Comparison of ENCODE assay signal across 9 cellular contexts in the genomic region with DNA sequence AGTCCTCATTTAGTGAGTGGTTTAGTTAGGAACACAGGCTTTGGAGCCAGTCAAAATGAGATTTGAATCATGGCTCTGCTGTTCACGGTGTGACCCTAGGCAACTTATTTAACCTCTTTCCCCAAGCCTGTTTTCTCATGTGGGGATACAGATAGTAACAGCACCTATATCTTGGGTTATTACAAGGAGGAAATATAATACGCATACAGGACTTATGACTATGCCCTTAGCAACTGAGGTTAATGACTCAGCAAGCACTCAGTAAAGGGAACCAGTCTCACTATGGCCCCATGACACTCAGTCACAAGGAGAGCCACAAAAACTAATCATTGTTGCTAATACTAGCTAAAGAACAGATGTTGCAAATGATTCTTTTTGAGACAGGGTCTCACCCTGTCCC. TPM values are rescaled to one million over a fixed set of nuclear protein-coding genes. Genes with fewer than 3 reads are reported as not detected.
DNase-seq lines count a peak whose midpoint lies in the region; ATAC-seq and TF ChIP-seq lines count a peak whose summit lies in the region.
"Had no signal": no experiment of that assay in that cellular context is flagged by ENCODE, and none has a peak within 500 bp of the region (broad histone marks: within the 10 kb centered on the region; RNA-seq: fewer than 3 reads in every experiment).

No MANE protein-coding gene starts in this region.

- no peak overlapping the region for H2BK120ac ChIP-seq in mesendoderm (ENCODE audit: low read depth, low read length)

- no TSS peak for BruUV-seq in OCI-LY7 (replicated peaks; lab: Mats Ljungman, UMichigan)

- no peak overlapping the region for H2BK5ac ChIP-seq in mesendoderm (ENCODE audit: low read length)

- H3K79me2 ChIP-seq in mesendoderm (ENCODE audit: control insufficient read depth, insufficient read depth, low read length) (no peaks in the 10 kb centered on the region), OCI-LY7 (ENCODE audit: insufficient read depth, low read depth, low read length) (no peaks in the 10 kb centered on the region)

- H2AK5ac ChIP-seq in mesendoderm (ENCODE audit: low read length), result no peak overlapping the region

- TF ChIP-seq CTCF in OCI-LY7 (conservative IDR thresholded peaks at IDR 0.05; ENCODE audit: low read length), result no peak

- CTCF ChIA-PET in OCI-LY7 (lab: Charles Lee; ENCODE audit: unreplicated experiment), result no interaction called here

- no peaks in the 10 kb centered on the region for H3K79me1 ChIP-seq in mesendoderm (ENCODE audit: low read length)

- in situ Hi-C loops in SK-MEL-5 (cut with HindIII; ENCODE audit: low pct_unique_long_range_greater_than_20kb, low sequenced_read_pairs), result no loop called here

- H3K27ac ChIP-seq in mesendoderm (ENCODE audit: low read depth, low read length) (no peak overlapping the region), OCI-LY7 (ENCODE audit: low read depth, low read length, poor library complexity, severe bottlenecking) (no peak overlapping the region)
- H3K27ac ChIP-seq: 22Rv1 had no signal

- no peak overlapping the region for H3K18ac ChIP-seq in mesendoderm (ENCODE audit: low read length)

- no peak overlapping the region for H3K9ac ChIP-seq in mesendoderm (ENCODE audit: low read length)

- H3K56ac ChIP-seq in mesendoderm (ENCODE audit: low read length), result peak overlapping the region; percentile 15

- peak; percentile 85 for ATAC-seq in HG02885 (IDR thresholded peaks at IDR 0.05; ENCODE audit: poor library complexity, unreplicated experiment)

- no peak overlapping the region for H2AFZ ChIP-seq in OCI-LY7 (ENCODE audit: low read length)

- H3K9me3 ChIP-seq in OCI-LY7 (ENCODE audit: low read length), result no peaks in the 10 kb centered on the region

- POLR2A ChIA-PET in OCI-LY7 (lab: Charles Lee), result interaction anchor here (1.2 kb wide), 1 partner anchor 74 kb away, joined by 3 read pairs; no protein-coding TSS in a partner anchor

- DNase-seq in DMS53 (lab: John Stamatoyannopoulos, UW), result peak; percentile 10
- DNase-seq in DMS53 treated with DMSO at 0.1 percent for 48 hours (lab: John Stamatoyannopoulos, UW; ENCODE audit: unreplicated experiment), result no peak
- DNase-seq in SK-MEL-5 (ENCODE audit: low read depth, low spot score), result peak; percentile 65
- no peak for DNase-seq in mesendoderm
- no peak for DNase-seq in NCI-H510A (lab: John Stamatoyannopoulos, UW)
- no peak for DNase-seq in OCI-LY7 (ENCODE audit: low spot score)
- no peak for DNase-seq in cerebellum (ENCODE audit: low spot score)

- H3K4me1 ChIP-seq in mesendoderm (ENCODE audit: control insufficient read depth, low read depth, low read length), result no peaks in the 10 kb centered on the region
- no peaks in the 10 kb centered on the region for H3K4me1 ChIP-seq in OCI-LY7 (ENCODE audit: insufficient read depth, low read length, poor library complexity, severe bottlenecking)

- H3K4ac ChIP-seq in mesendoderm (ENCODE audit: low read depth, low read length), result no peak overlapping the region

- H3K36me3 ChIP-seq in mesendoderm (ENCODE audit: control insufficient read depth, insufficient read depth, low read length), result no peaks in the 10 kb centered on the region
- H3K36me3 ChIP-seq in OCI-LY7 (ENCODE audit: insufficient read depth, low read length), result no peaks in the 10 kb centered on the region

- no peak overlapping the region for H2BK15ac ChIP-seq in mesendoderm (replicated peaks; ENCODE audit: low read depth)

- H3K27me3 ChIP-seq in mesendoderm (ENCODE audit: insufficient read depth, low read length, poor library complexity), result no peaks in the 10 kb centered on the region

- H3K23ac ChIP-seq in mesendoderm (ENCODE audit: low read length), result no peak overlapping the region

- no peaks in the 10 kb centered on the region for H4K20me1 ChIP-seq in OCI-LY7 (ENCODE audit: insufficient read depth, low read length)

- H3K9me2 ChIP-seq in OCI-LY7 (ENCODE audit: insufficient read depth, low read length), result no peaks in the 10 kb centered on the region

- intact Hi-C loops in OCI-LY7 (cut with micrococcal nuclease; ENCODE audit: unreplicated experiment), result no loop called here

- H3K4me2 ChIP-seq in mesendoderm (ENCODE audit: low read length) (no peak overlapping the region), OCI-LY7 (ENCODE audit: low read length) (no peak overlapping the region)

- WGBS in mesendoderm (ENCODE audit: extremely low coverage, insufficient coverage, low lambda C conversion rate), result no CpG with 5 or more reads among the region's 2 CpGs

- H4K8ac ChIP-seq in mesendoderm (ENCODE audit: low read depth, low read length), result no peak overlapping the region

- H4K5ac ChIP-seq in mesendoderm (ENCODE audit: low read length), result no peak overlapping the region

- no peak overlapping the region for H3K4me3 ChIP-seq in mesendoderm (ENCODE audit: low read length)
- no peak overlapping the region for H3K4me3 ChIP-seq in OCI-LY7 (ENCODE audit: low read depth, low read length, poor library complexity, severe bottlenecking)

RNA-seq across cellular contexts. Expression of a gene that starts 45.9 kb away (rescaled TPM):
- total RNA-seq in SK-MEL-5 (2014; rRNA removed; shearing (Covaris generic)), result 70.5 and 78.2 TPM in 2 replicates
- 105 and 106 TPM in 2 replicates for polyA plus RNA-seq in SK-MEL-5 (2015; cell fraction: cytosol; rRNA removed)
- 11.5 and 16.2 TPM in 2 replicates for polyA plus RNA-seq in SK-MEL-5 (2015; cell fraction: nucleus; rRNA removed)
- polyA plus RNA-seq in mesendoderm (2013, experiment 1 of 2), result 7.2 TPM
- polyA plus RNA-seq in mesendoderm (2013, experiment 2 of 2), result 7.5 TPM
- total RNA-seq in OCI-LY7 (2014; rRNA removed; shearing (Covaris generic)), result 11.9 and 12.8 TPM in 2 replicates
- 6.9 and 9.1 TPM in 2 replicates for total RNA-seq in OCI-LY7 (2022)
- total RNA-seq in cerebellum, result 28.5 TPM

Comparison
In these comparisons a context has a peak if more than half of its experiments do, and no peak if none do; other contexts are left out.
1. DNase-seq: peak in DMS53 (single experiment) and SK-MEL-5 (single experiment); none in DMS53 treated with DMSO at 0.1 percent for 48 hours (single experiment), mesendoderm (single experiment), NCI-H510A (single experiment), OCI-LY7 (single experiment) and cerebellum (single experiment).